ENCODE assay signal across 19 cellular contexts in the genomic region with DNA sequence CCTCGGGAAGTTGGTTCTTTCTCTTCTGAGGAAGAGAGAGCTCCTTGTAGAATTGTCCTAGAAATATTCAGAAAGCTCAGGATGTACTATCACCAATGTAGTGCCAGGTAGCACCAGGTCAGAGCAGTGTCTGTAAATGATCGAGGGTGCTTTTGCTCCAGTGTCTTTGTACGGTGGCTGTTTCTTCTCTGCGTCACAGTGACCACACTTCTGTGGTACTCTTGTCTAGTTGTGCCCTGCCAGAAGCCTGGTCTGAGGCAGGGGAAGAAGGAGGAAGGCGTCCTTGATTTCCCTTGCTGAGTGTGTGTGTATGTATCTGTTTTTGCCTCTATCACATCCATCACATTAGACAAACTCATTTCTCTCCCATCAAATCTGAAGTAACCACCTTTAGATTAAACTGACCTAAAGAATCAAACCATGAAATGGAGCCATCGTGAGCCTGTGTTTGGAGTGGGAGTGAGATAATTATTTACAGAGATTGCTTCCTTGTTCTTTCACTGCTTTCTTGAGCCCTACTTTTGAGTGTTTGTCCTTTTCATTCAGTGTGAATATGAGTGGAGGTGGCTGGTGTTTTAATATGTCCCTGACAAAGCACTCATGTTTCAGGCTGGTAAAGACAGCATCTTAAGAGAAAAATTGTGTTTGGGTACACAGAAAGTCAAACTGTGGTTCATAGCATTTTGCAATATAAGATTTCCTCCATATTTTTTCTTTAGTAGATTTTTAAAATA.
A peak's percentile ranks its signal among the peaks of the same experiment; 100 is the strongest.
DNase-seq lines count a peak whose midpoint lies in the region; FAIRE-seq and TF ChIP-seq lines count a peak whose summit lies in the region.
"Had no signal": no experiment of that assay in that cellular context is flagged by ENCODE, and none has a peak within 500 bp of the region (broad histone marks: within the 10 kb centered on the region; RNA-seq: fewer than 3 reads in every experiment).

No MANE protein-coding gene starts in this region.

- H2BK20ac ChIP-seq in H9 (ENCODE audit: low read depth, low read length, poor library complexity, severe bottlenecking) (no peak overlapping the region), H1 (ENCODE audit: low read length) (no peak overlapping the region)

- H4K91ac ChIP-seq in H9 (ENCODE audit: insufficient read length, low read depth, low read length) (no peak overlapping the region), H1 (replicated peaks; ENCODE audit: insufficient read length, low read length) (no peak overlapping the region)

- no peak overlapping the region for H3T11ph ChIP-seq in H9 (ENCODE audit: low read length)

- H3K56ac ChIP-seq in H9 (ENCODE audit: insufficient read length, low read depth, low read length) (no peak overlapping the region), H1 (replicated peaks; ENCODE audit: insufficient read length, low read depth, low read length) (no peak overlapping the region)

- H3K4ac ChIP-seq in H9 (ENCODE audit: low read depth, low read length), result no peak overlapping the region
- H3K4ac ChIP-seq in H1 (replicated peaks; ENCODE audit: insufficient read length, low read depth, low read length), result no peak overlapping the region

- H3K27ac ChIP-seq in H9 (ENCODE audit: insufficient read length, low read depth, low read length) (no peak overlapping the region), H1 (ENCODE audit: low read depth, low read length) (no peak overlapping the region)

- H3K18ac ChIP-seq in H9 (ENCODE audit: insufficient read length, low read depth, low read length), result no peak overlapping the region
- H3K18ac ChIP-seq in H1 (ENCODE audit: extremely low read depth, low read length), result no peak overlapping the region

- H3K14ac ChIP-seq in H9 (ENCODE audit: insufficient read depth, low read length), result no peak overlapping the region
- no peak overlapping the region for H3K14ac ChIP-seq in H1 (ENCODE audit: insufficient read length)

- H3K36me3 ChIP-seq in H1 (ENCODE audit: control insufficient read depth in 2 of 4, insufficient read depth in 4 of 4, low read length in 3 of 4), result peaks cover 0 to 4% (median 3%) of the 10 kb centered on the region in 4 experiments; a peak in 2 of 8 replicates
- H3K36me3 ChIP-seq: HAP-1 had no signal

- no peak for FAIRE-seq in H1 (lab: Jason Lieb, UNC)
- FAIRE-seq: G401.6, GM12891 had no signal

- H3K4me3 ChIP-seq in H1 (ENCODE audit: extremely low read depth in 1 of 4, insufficient read depth in 2 of 4, low read depth in 3 of 4, low read length in 4 of 4), result no peak overlapping the region
- H3K4me3 ChIP-seq: GM23338, HAP-1 had no signal

- no peak for TF ChIP-seq POLR2A in H1 (IDR thresholded peaks at IDR 0.05; ENCODE audit: control extremely low read depth in 1 of 2, low read depth in 2 of 2, low read length in 2 of 2)

- H2BK5ac ChIP-seq in H9 (ENCODE audit: insufficient read length, low read length) (no peak overlapping the region), H1 (ENCODE audit: low read depth, low read length) (no peak overlapping the region)

- H3K4me1 Mint-ChIP-seq in H9, result peaks cover 16 to 19% of the 10 kb centered on the region in 2 experiments
- peaks cover 5% of the 10 kb centered on the region for H3K4me1 Mint-ChIP-seq in progenitor cell of endocrine pancreas (ENCODE audit: low read depth)
- H3K4me1 Mint-ChIP-seq: B cell, IgD-negative memory B cell had no signal

- DNase-seq in NCI-H2029 treated with DMSO at 0.1 percent for 48 hours (lab: John Stamatoyannopoulos, UW) (peak; percentile 27), NCI-H2029 (lab: John Stamatoyannopoulos, UW) (no peak), H9 (no peak), H1 (ENCODE audit: low read depth in 1 of 2, low spot score in 2 of 2) (no peak), progenitor cell of endocrine pancreas (ENCODE audit: low spot score, unreplicated experiment) (no peak), GM13976 (ENCODE audit: low spot score) (no peak), occipital lobe (lab: John Stamatoyannopoulos, UW) (no peak)
- DNase-seq in effector CD8-positive, alpha-beta T cell (lab: John Stamatoyannopoulos, UW), result no peak
- DNase-seq: 8988T; C1 segment of cervical spinal cord; Calu3; CD4-positive, alpha-beta T cell; HFFc6 had no signal

- H2AK5ac ChIP-seq in H9 (ENCODE audit: insufficient read length, low read length) (no peak overlapping the region), H1 (ENCODE audit: low read depth, low read length) (0 out of 2 replicates have a peak overlapping the region, but pooled peaks have one; percentile 6)

- no peaks in the 10 kb centered on the region for H3K79me1 ChIP-seq in H9 (ENCODE audit: insufficient read depth, low read depth, low read length, poor library complexity, severe bottlenecking)
- no peaks in the 10 kb centered on the region for H3K79me1 ChIP-seq in H1 (ENCODE audit: low read depth, low read length)

- no peaks in the 10 kb centered on the region; a peak in 1 of 5 replicates for H3K9me3 Mint-ChIP-seq in H9
- H3K9me3 Mint-ChIP-seq in progenitor cell of endocrine pancreas (ENCODE audit: low read depth), result peaks cover 8% of the 10 kb centered on the region
- H3K9me3 Mint-ChIP-seq: GM23338, HFFc6 had no signal

- no peak overlapping the region for H2BK12ac ChIP-seq in H9 (ENCODE audit: insufficient read length, low read depth, low read length)
- H2BK12ac ChIP-seq in H1 (ENCODE audit: low read depth, low read length), result no peak overlapping the region

- H3K27ac Mint-ChIP-seq in H9 (peak overlapping the region in 2 of 3 experiments; percentile 30 to 45; a peak in 2 of 7 replicates), progenitor cell of endocrine pancreas (peak overlapping the region; percentile 10)
- H3K27ac Mint-ChIP-seq: B cell; CD4-positive, alpha-beta T cell; GM23338; HFFc6; IgD-negative memory B cell had no signal

- no CpG with 5 or more reads among the region's 6 CpGs for WGBS in H9 (ENCODE audit: extremely low coverage, insufficient read length, low lambda C conversion rate)
- 92% methylated on average over 6 of the region's 6 CpGs; no CpG with 5 or more reads in 1 of the 2 experiments for WGBS in H1 (ENCODE audit: extremely low coverage in 1 of 2, insufficient coverage in 1 of 2, insufficient read length in 1 of 2, insufficient replicate concordance in 2 of 2, low coverage in 1 of 2, low lambda C conversion rate in 2 of 2, missing lambda C conversion rate in 1 of 2), 2 experiments

- H3K9ac ChIP-seq in H9 (ENCODE audit: extremely low read depth, insufficient read length, low read length) (no peak overlapping the region), H1 (replicated peaks in 1 of 4; ENCODE audit: extremely low read depth in 1 of 4, low read depth in 3 of 4, low read length in 3 of 4) (no peak overlapping the region; a peak in 1 of 7 replicates)

- H3K27me3 Mint-ChIP-seq in H9 (ENCODE audit: low read depth), result no peaks in the 10 kb centered on the region
- peaks cover 4% of the 10 kb centered on the region for H3K27me3 Mint-ChIP-seq in progenitor cell of endocrine pancreas
- H3K27me3 Mint-ChIP-seq: CD4-positive, alpha-beta T cell had no signal

- CTCF ChIA-PET in H1 (lab: Charles Lee; ENCODE audit: partially characterized antibody), result interaction anchor here (0.6 to 1.4 kb wide), 5 partner anchors 10 to 46 kb away, joined by 3 to 5 read pairs (median 3); no protein-coding TSS in a partner anchor

- no peak overlapping the region for H3K4me3 Mint-ChIP-seq in H9
- H3K4me3 Mint-ChIP-seq in progenitor cell of endocrine pancreas (ENCODE audit: low read depth), result no peak overlapping the region
- H3K4me3 Mint-ChIP-seq: B cell; CD4-positive, alpha-beta T cell; GM23338; HFFc6; IgD-negative memory B cell had no signal

- H3K27me3 ChIP-seq in H9 (ENCODE audit: insufficient read depth, low read length) (no peaks in the 10 kb centered on the region), H1 (replicated peaks in 1 of 4; ENCODE audit: control insufficient read depth in 3 of 4, extremely low read depth in 1 of 4, insufficient read depth in 3 of 4, low read length in 3 of 4) (no peaks in the 10 kb centered on the region)

- H2BK15ac ChIP-seq in H9 (ENCODE audit: low read depth, low read length) (no peak overlapping the region), H1 (ENCODE audit: low read length) (no peak overlapping the region)

- H3K4me1 ChIP-seq in H9 (ENCODE audit: insufficient read depth, low read length), result peaks cover 6% of the 10 kb centered on the region; the same call in 1 of the 2 replicates
- peaks cover 2 to 14% (median 8%) of the 10 kb centered on the region in 4 experiments; a peak in 6 of 7 replicates for H3K4me1 ChIP-seq in H1 (replicated peaks in 1 of 4; ENCODE audit: control insufficient read depth in 3 of 4, insufficient read depth in 4 of 4, low read length in 3 of 4)

- POLR2A ChIA-PET in H1 (lab: Charles Lee; ENCODE audit: partially characterized antibody), result no interaction called here

- no peak overlapping the region for H4K8ac ChIP-seq in H9 (replicated peaks; ENCODE audit: insufficient read length, low read depth, low read length)
- no peak overlapping the region for H4K8ac ChIP-seq in H1 (ENCODE audit: extremely low read depth, insufficient read depth, low read length)

- H2AFZ ChIP-seq in H9 (ENCODE audit: low read length) (no peak overlapping the region), H1 (ENCODE audit: low read length) (no peak overlapping the region)
- H2AFZ ChIP-seq: GM23338 had no signal

- H3K9me3 ChIP-seq in H9 (ENCODE audit: control insufficient read depth, low read depth, low read length) (no peaks in the 10 kb centered on the region), H1 (ENCODE audit: insufficient read depth in 2 of 2, low read depth in 1 of 2, low read length in 1 of 2) (no peaks in the 10 kb centered on the region)
- H3K9me3 ChIP-seq: HAP-1 had no signal

- H4K20me1 ChIP-seq in H9 (ENCODE audit: control insufficient read depth, insufficient read depth, insufficient read length), result no peaks in the 10 kb centered on the region
- H4K20me1 ChIP-seq in H1 (replicated peaks in 1 of 2; ENCODE audit: control insufficient read depth in 1 of 2, insufficient read depth in 2 of 2, low read length in 2 of 2), result no peaks in the 10 kb centered on the region

- TF ChIP-seq CTCF in H9 (conservative IDR thresholded peaks at IDR 0.05) (no peak), H1 (IDR thresholded peaks at IDR 0.05; ENCODE audit: control extremely low read depth in 1 of 3, insufficient read depth in 1 of 3, low read depth in 1 of 3, low read length in 3 of 3) (no peak), progenitor cell of endocrine pancreas (IDR thresholded peaks at IDR 0.05; ENCODE audit: unreplicated experiment) (no peak), GM13976 (IDR thresholded peaks at IDR 0.05; ENCODE audit: borderline replicate concordance, control extremely low read depth, extremely low read depth, insufficient read depth, missing control alignments) (no peak)

- no peak for TF ChIP-seq RAD21 in H1 (IDR thresholded peaks at IDR 0.05 in 1 of 2, conservative IDR thresholded peaks at IDR 0.05 in 1 of 2; ENCODE audit: low read depth in 2 of 2, low read length in 2 of 2)

- H3K23ac ChIP-seq in H9 (ENCODE audit: insufficient read length, low read depth, low read length) (no peak overlapping the region), H1 (ENCODE audit: insufficient read length) (no peak overlapping the region)

- in situ Hi-C loops in GM13976 (cut with MboI; ENCODE audit: low sequenced_read_pairs, unreplicated experiment), result no loop called here

- H3K79me2 ChIP-seq in H9 (ENCODE audit: insufficient read depth, low read length) (no peaks in the 10 kb centered on the region), H1 (ENCODE audit: control insufficient read depth in 1 of 2, insufficient read depth in 2 of 2, low read length in 2 of 2) (no peaks in the 10 kb centered on the region)

- H3K36me3 Mint-ChIP-seq in H9 (ENCODE audit: insufficient read depth in 1 of 3, low read depth in 3 of 3) (peaks cover 13 to 64% (median 60%) of the 10 kb centered on the region in 3 experiments), progenitor cell of endocrine pancreas (ENCODE audit: insufficient read depth) (no peaks in the 10 kb centered on the region)
- H3K36me3 Mint-ChIP-seq: IgD-negative memory B cell had no signal

- TF ChIP-seq EP300 in H1 (IDR thresholded peaks at IDR 0.05; ENCODE audit: borderline replicate concordance in 1 of 2, low read depth in 2 of 2, low read length in 2 of 2), result no peak

- no peak overlapping the region for H3K4me2 ChIP-seq in H9 (ENCODE audit: insufficient read depth, insufficient read length, low read length)
- no peak overlapping the region for H3K4me2 ChIP-seq in H1 (ENCODE audit: insufficient read depth in 1 of 2, low read depth in 2 of 2, low read length in 2 of 2)
- H3K4me2 ChIP-seq: GM23338 had no signal

- H4K5ac ChIP-seq in H9 (ENCODE audit: insufficient read length, low read depth, low read length) (no peak overlapping the region), H1 (ENCODE audit: insufficient read length, low read depth, low read length) (no peak overlapping the region)

- H2BK120ac ChIP-seq in H9 (ENCODE audit: low read depth, low read length, poor library complexity, severe bottlenecking) (no peak overlapping the region), H1 (replicated peaks; ENCODE audit: low read depth, low read length) (no peak overlapping the region)

- H3K23me2 ChIP-seq in H9 (ENCODE audit: insufficient read length, low read depth, low read length, poor library complexity, severe bottlenecking) (no peaks in the 10 kb centered on the region), H1 (ENCODE audit: low read depth, low read length) (no peaks in the 10 kb centered on the region)
